1 cellular context compared by ENCODE assay signal in genomic region chr9:101533334-101534187, GRCh38.
TF ChIP-seq lines count a peak whose summit lies in the region.

RNF20 (plus strand) TSS chr9:101533853; CDS start chr9:101535424, 1,571 bp downstream.

TF ChIP-seq in SK-N-SH, 30 proteins besides CTCF, POLR2A, EP300 and RAD21 (continued from another document):
- TF ChIP-seq USF2 (IDR thresholded peaks at IDR 0.05; ENCODE audit: borderline replicate concordance, low read depth, low read length) = no peak
- peak; percentile 68; the same call in 1 of the 2 replicates for TF ChIP-seq MXI1 (IDR thresholded peaks at IDR 0.05; ENCODE audit: low read depth, low read length)
- no peak for TF ChIP-seq MEF2A (IDR thresholded peaks at IDR 0.05; ENCODE audit: borderline replicate concordance, low read depth)
- TF ChIP-seq FOSL2 (IDR thresholded peaks at IDR 0.05; ENCODE audit: borderline replicate concordance, low read depth) = no peak
- peak; percentile 55; the same call in 1 of the 2 replicates for TF ChIP-seq SIN3A (IDR thresholded peaks at IDR 0.05; ENCODE audit: borderline replicate concordance, low read depth, low read length)
- peak; percentile 63 for TF ChIP-seq CHD2 (IDR thresholded peaks at IDR 0.05; ENCODE audit: low read length, partially characterized antibody)
- peak; percentile 98 for TF ChIP-seq GABPA (IDR thresholded peaks at IDR 0.05; ENCODE audit: low read depth)
TF ChIP-seq in SK-N-SH: peak in this region for 14.
